ENCODE assay signal across 19 cellular contexts in the genomic region with DNA sequence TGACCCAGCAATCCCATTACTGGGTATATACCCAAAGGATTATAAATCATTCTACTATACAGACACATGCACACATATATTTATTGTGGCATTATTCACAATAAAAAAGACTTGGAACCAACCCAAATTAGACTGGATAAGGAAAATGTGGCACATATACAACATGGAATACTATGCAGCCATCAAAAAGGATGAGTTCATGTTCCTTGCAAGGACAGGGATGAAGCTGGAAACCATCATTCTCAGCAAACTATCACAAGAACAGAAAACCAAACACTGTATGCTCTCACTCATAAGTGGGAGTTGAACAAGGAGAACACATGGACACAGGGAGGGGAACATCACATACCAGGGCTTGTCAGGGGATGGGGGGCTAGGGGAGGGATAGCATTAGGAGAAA. TPM values are rescaled to one million over a fixed set of nuclear protein-coding genes. Genes with fewer than 3 reads are reported as not detected.
"Had no signal": no experiment of that assay in that cellular context is flagged by ENCODE, and none has a peak within 500 bp of the region (broad histone marks: within the 10 kb centered on the region; RNA-seq: fewer than 3 reads in every experiment).

No MANE protein-coding gene starts in this region.

RNA-seq across cellular contexts. Expression of gene DSPP, which starts 34.0 kb away (rescaled TPM):
- total RNA-seq: colonic mucosa, dermis microvascular lymphatic vessel endothelial cell, endodermal cell, esophagus mucosa, gastrocnemius medialis, glomerular endothelial cell, heart right ventricle, kidney epithelial cell, left cardiac atrium, left lung, left ventricle myocardium superior, lower leg skin, lower lobe of right lung, lung microvascular endothelial cell, mesenteric fat pad, mesothelial cell of epicardium, mucosa of descending colon, myocyte had no signal
- polyA plus RNA-seq: heart right ventricle, keratinocyte had no signal

RNA-seq across cellular contexts. Expression of gene SPARCL1, which starts 45.2 kb away (rescaled TPM):
- total RNA-seq: kidney epithelial cell had no signal
- polyA plus RNA-seq: keratinocyte had no signal
